Comparison of ENCODE assay signal across 19 cellular contexts in the genomic region with DNA sequence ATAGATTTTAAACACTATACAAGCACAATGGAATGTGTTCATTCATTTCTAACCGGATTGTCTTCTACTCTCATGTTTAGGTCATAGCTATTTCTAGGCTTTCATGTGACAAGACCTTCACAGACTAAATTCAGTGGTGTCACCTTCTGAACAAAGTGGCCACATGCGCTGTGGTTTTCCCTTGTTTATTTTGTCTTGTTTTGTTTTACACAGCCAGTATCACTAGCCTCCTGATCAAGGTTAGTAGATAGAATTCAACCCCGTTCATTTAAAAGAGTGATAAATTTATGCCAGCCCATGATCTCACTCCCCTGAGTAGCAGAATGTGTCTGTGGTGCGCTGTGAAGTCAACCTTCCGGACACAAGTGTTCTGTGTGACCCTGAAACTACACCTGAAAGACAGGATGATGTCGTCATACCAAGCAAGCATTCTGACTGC.
A peak's percentile ranks its signal among the peaks of the same experiment; 100 is the strongest.
DNase-seq lines count a peak whose midpoint lies in the region; ATAC-seq and TF ChIP-seq lines count a peak whose summit lies in the region.
"Had no signal": no experiment of that assay in that cellular context is flagged by ENCODE, and none has a peak within 500 bp of the region (broad histone marks: within the 10 kb centered on the region; RNA-seq: fewer than 3 reads in every experiment).

No MANE protein-coding gene starts in this region.

- ATAC-seq in GM18868 (IDR thresholded peaks at IDR 0.05; ENCODE audit: unreplicated experiment) (peak; percentile 86), HG03103 (IDR thresholded peaks at IDR 0.05; ENCODE audit: low read depth, unreplicated experiment) (peak; percentile 77), left ventricle myocardium superior (peak; percentile 72), gastroesophageal sphincter (no peak)
- ATAC-seq: A549; naive thymus-derived CD8-positive, alpha-beta T cell had no signal

- H3K27ac ChIP-seq in BLaER1 (no peak overlapping the region), gastroesophageal sphincter (no peak overlapping the region)
- H3K27ac ChIP-seq: A549, dorsolateral prefrontal cortex, SK-N-MC had no signal

- H3K27me3 ChIP-seq in BLaER1 = no peaks in the 10 kb centered on the region
- no peaks in the 10 kb centered on the region for H3K27me3 ChIP-seq in gastroesophageal sphincter
- H3K27me3 ChIP-seq: dorsolateral prefrontal cortex had no signal

- TF ChIP-seq POLR2A in gastroesophageal sphincter (IDR thresholded peaks at IDR 0.05) = no peak

- H3K4me2 ChIP-seq in BLaER1 = peak overlapping the region; percentile 6; the same call in 1 of the 2 replicates
- H3K4me2 ChIP-seq: A549 had no signal

- TF ChIP-seq EP300 in gastroesophageal sphincter (IDR thresholded peaks at IDR 0.05) = no peak

- H3K36me3 ChIP-seq in BLaER1 (no peaks in the 10 kb centered on the region), gastroesophageal sphincter (no peaks in the 10 kb centered on the region)

- no peaks in the 10 kb centered on the region for H3K9me3 ChIP-seq in BLaER1
- no peaks in the 10 kb centered on the region for H3K9me3 ChIP-seq in gastroesophageal sphincter
- H3K9me3 ChIP-seq: A549 had no signal

- H3K9ac ChIP-seq in BLaER1 = no peak overlapping the region

- no peak for DNase-seq in left ventricle myocardium superior
- DNase-seq in NCI-H526 (lab: John Stamatoyannopoulos, UW) = no peak
- DNase-seq in DMS114 treated with DMSO at 0.1 percent for 48 hours (lab: John Stamatoyannopoulos, UW; ENCODE audit: unreplicated experiment) = no peak
- DNase-seq in NCI-H2196 (lab: John Stamatoyannopoulos, UW; ENCODE audit: unreplicated experiment) = no peak
- DNase-seq: activated CD4-positive, alpha-beta T cell treated with anti-CD3 and anti-CD28 coated beads for 4 hours; activated CD8-positive, alpha-beta memory T cell treated with anti-CD3 and anti-CD28 coated beads, Interleukin-2, amount 50 U/mL, for 48 hours; activated naive CD4-positive, alpha-beta T cell treated with anti-CD3 and anti-CD28 coated beads, Interleukin-2, amount 10 ng/mL, durations not matched to agents 7 days and 5 days; CD4-positive, alpha-beta T cell; dorsolateral prefrontal cortex; immature natural killer cell; naive thymus-derived CD8-positive, alpha-beta T cell; NCI-H146; stimulated activated naive CD4-positive, alpha-beta T cell treated with Interleukin-2 at 50 U/mL for 16 hours had no signal

- intact Hi-C loops in left ventricle myocardium superior (cut with micrococcal nuclease) = loop anchor here (5.0 to 10.0 kb wide), 2 partner anchors 214 to 233 kb away; no protein-coding TSS in a partner anchor

- H3K4me3 ChIP-seq in BLaER1 = no peak overlapping the region
- no peak overlapping the region for H3K4me3 ChIP-seq in gastroesophageal sphincter
- H3K4me3 ChIP-seq: A549, dorsolateral prefrontal cortex, SK-N-MC had no signal

- WGBS in gastroesophageal sphincter (ENCODE audit: low coverage in 1 of 2), 2 donors = 73 to 78% methylated on average over 6 of the region's 6 CpGs

- no peaks in the 10 kb centered on the region for H4K20me1 ChIP-seq in BLaER1

- H3K4me1 ChIP-seq in BLaER1 = peaks cover 56% of the 10 kb centered on the region
- peaks cover 0 to 53% (median 10%) of the 10 kb centered on the region in 3 donors for H3K4me1 ChIP-seq in gastroesophageal sphincter
- H3K4me1 ChIP-seq: A549 had no signal

- no peak for TF ChIP-seq CTCF in gastroesophageal sphincter (IDR thresholded peaks at IDR 0.05)
